8 cellular contexts compared by ENCODE assay signal in the genomic region with DNA sequence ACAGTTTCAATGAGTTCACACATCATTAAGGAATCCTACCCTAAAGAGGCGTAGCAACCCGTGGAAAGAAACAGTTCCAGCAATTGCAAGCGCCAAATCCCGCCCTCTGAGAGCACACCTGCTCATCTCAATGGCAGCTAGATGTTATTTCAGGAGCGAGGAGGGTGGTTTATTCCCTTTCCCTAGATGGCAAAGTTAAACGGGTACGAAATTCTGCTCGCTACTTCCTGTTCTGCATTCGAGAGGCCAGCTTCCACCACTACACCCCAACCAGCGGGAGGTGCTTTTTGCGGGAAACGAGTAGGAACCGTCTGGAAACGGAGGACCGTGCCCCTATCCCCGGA. TPM values are rescaled to one million over a fixed set of nuclear protein-coding genes. Genes with fewer than 3 reads are reported as not detected.
DNase-seq lines count a peak whose midpoint lies in the region; ATAC-seq, FAIRE-seq and TF ChIP-seq lines count a peak whose summit lies in the region.

No MANE protein-coding gene starts in this region.

- peak overlapping the region; percentile 98 for H3K27ac Mint-ChIP-seq in stimulated activated effector memory CD8-positive, alpha-beta T cell treated with anti-CD3 and anti-CD28 coated beads, Interleukin-12 subunit alpha, Interleukin-12 subunit beta, amount 100 ng/mL, for 72 hours

- no peak for TF ChIP-seq POLR2A in GM12878 (IDR thresholded peaks at IDR 0.05; ENCODE audit: low read depth, low read length)

- peak overlapping the region; percentile 92 for H3K27ac ChIP-seq in GM12878 (ENCODE audit: control insufficient read depth, insufficient read depth)

- peak overlapping the region; percentile 97 for H3K4me3 ChIP-seq in GM12878

- BruUV-seq in GM12878 (replicated peaks; lab: Mats Ljungman, UMichigan) = TSS peak; percentile 74

- peaks cover 50% of the 10 kb centered on the region for H3K79me2 ChIP-seq in GM12878 (ENCODE audit: control insufficient read depth, insufficient read depth, low read length)

- intact Hi-C loops in GM12878 (cut with micrococcal nuclease; ENCODE audit: unreplicated experiment) = no loop called here

- peaks cover 26% of the 10 kb centered on the region for H3K4me1 Mint-ChIP-seq in stimulated activated effector memory CD8-positive, alpha-beta T cell treated with anti-CD3 and anti-CD28 coated beads, Interleukin-12 subunit alpha, Interleukin-12 subunit beta, amount 100 ng/mL, for 72 hours

- under 1% methylated on average over 16 of the region's 16 CpGs for WGBS in GM12878 (ENCODE audit: insufficient coverage, insufficient replicate concordance, low lambda C conversion rate, missing lambda C conversion rate)

- SMC1A ChIA-PET in GM12878 (lab: Charles Lee; ENCODE audit: uncharacterized antibody, unreplicated experiment) = interaction anchor here (1.1 to 26.9 kb wide), 7 partner anchors 33 to 397 kb away, joined by 4 to 492 read pairs (median 4); partner anchors contain the start of genes ARPC3, FAM216A and GPN3

- DNase-seq in Ammon's horn (ENCODE audit: low spot score) (peak; percentile 35), NOMO-1 treated with dmso at 0.1 percent for 144 hours (lab: John Stamatoyannopoulos, UW; ENCODE audit: unreplicated experiment) (peak; percentile 66), GM12878 (ENCODE audit: low read depth, low spot score) (no peak), iris pigment epithelial cell (ENCODE audit: low read depth) (peak; percentile 70)
- no peak for DNase-seq in stimulated activated effector memory CD8-positive, alpha-beta T cell treated with anti-CD3 and anti-CD28 coated beads, Interleukin-12 subunit alpha, Interleukin-12 subunit beta, amount 100 ng/mL, for 72 hours (ENCODE audit: low spot score in 2 of 2)

- H3K4me2 ChIP-seq in GM12878 (ENCODE audit: control insufficient read depth, insufficient read depth) = peak overlapping the region; percentile 61

- in situ Hi-C loops in GM12878 (cut with MboI) = no loop called here

- H3K27me3 ChIP-seq in GM12878 (replicated peaks in 1 of 2; ENCODE audit: control insufficient read depth in 2 of 2, insufficient read depth in 2 of 2, low read length in 1 of 2) = no peaks in the 10 kb centered on the region

- H3K36me3 ChIP-seq in GM12878 (ENCODE audit: control insufficient read depth in 2 of 2, insufficient read depth in 2 of 2, low read length in 1 of 2) = peaks cover 0 to 8% of the 10 kb centered on the region in 2 experiments; a peak in 1 of 4 replicates

- H3K4me1 ChIP-seq in GM12878 (ENCODE audit: control insufficient read depth, insufficient read depth, low read length) = peaks cover 4% of the 10 kb centered on the region

- peaks cover 63% of the 10 kb centered on the region for H3K36me3 Mint-ChIP-seq in stimulated activated effector memory CD8-positive, alpha-beta T cell treated with anti-CD3 and anti-CD28 coated beads, Interleukin-12 subunit alpha, Interleukin-12 subunit beta, amount 100 ng/mL, for 72 hours

- H3K9me3 Mint-ChIP-seq in stimulated activated effector memory CD8-positive, alpha-beta T cell treated with anti-CD3 and anti-CD28 coated beads, Interleukin-12 subunit alpha, Interleukin-12 subunit beta, amount 100 ng/mL, for 72 hours = no peaks in the 10 kb centered on the region

- CTCF ChIA-PET in GM12878 (lab: Yijun Ruan, JAX) = interaction anchor here (1.1 to 21.1 kb wide), 7 partner anchors 9 to 97 kb away, joined by 3 to 462 read pairs (median 3); partner anchors contain the start of genes ARPC3 and FAM216A

- TF ChIP-seq RAD21 in GM12878 (IDR thresholded peaks at IDR 0.05; ENCODE audit: insufficient read depth, low read depth, low read length) = no peak

- H3K4me3 Mint-ChIP-seq in stimulated activated effector memory CD8-positive, alpha-beta T cell treated with anti-CD3 and anti-CD28 coated beads, Interleukin-12 subunit alpha, Interleukin-12 subunit beta, amount 100 ng/mL, for 72 hours = peak overlapping the region; percentile 92

- ATAC-seq in GM18502 (IDR thresholded peaks at IDR 0.05; ENCODE audit: poor library complexity, unreplicated experiment) = peak; percentile 11
- peak; percentile 14 for ATAC-seq in HG03460 (IDR thresholded peaks at IDR 0.05; ENCODE audit: unreplicated experiment)
- peak; percentile 41 for ATAC-seq in GM12878
- ATAC-seq in stimulated activated effector memory CD8-positive, alpha-beta T cell treated with anti-CD3 and anti-CD28 coated beads, Interleukin-12 subunit alpha, Interleukin-12 subunit beta, amount 100 ng/mL, for 72 hours = peak; percentile 14
- no peak for ATAC-seq in GM18517 (IDR thresholded peaks at IDR 0.05; ENCODE audit: unreplicated experiment)

- H2AFZ ChIP-seq in GM12878 (ENCODE audit: control insufficient read depth, low read depth, low read length) = peak overlapping the region; percentile 68

- POLR2A ChIA-PET in GM12878 (lab: Charles Lee) = interaction anchor here (0.8 to 4.5 kb wide), 5 partner anchors 8 to 62 kb away, joined by 3 to 22 read pairs (median 4); partner anchors contain the start of genes FAM216A and GPN3

- no peaks in the 10 kb centered on the region for H3K9me3 ChIP-seq in GM12878 (replicated peaks; ENCODE audit: control insufficient read depth, insufficient read depth, low read length)

- no peak for TF ChIP-seq CTCF in GM12878 (IDR thresholded peaks at IDR 0.05 in 2 of 3, conservative IDR thresholded peaks at IDR 0.05 in 1 of 3; ENCODE audit: control insufficient read depth in 2 of 3, extremely low read depth in 1 of 3, insufficient read depth in 1 of 3, low read depth in 3 of 3, low read length in 3 of 3)

- H3K9ac ChIP-seq in GM12878 (ENCODE audit: control insufficient read depth, insufficient read depth, low read length) = peak overlapping the region; percentile 96

- H4K20me1 ChIP-seq in GM12878 (ENCODE audit: control insufficient read depth, insufficient read depth) = no peaks in the 10 kb centered on the region

- RAD21 ChIA-PET in GM12878 (lab: Charles Lee; ENCODE audit: unreplicated experiment) = interaction anchor here (1.3 to 3.3 kb wide), 4 partner anchors 9 to 100 kb away, joined by 4 to 22 read pairs (median 10); partner anchors contain the start of genes FAM216A and GPN3

- no peak for TF ChIP-seq EP300 in GM12878 (IDR thresholded peaks at IDR 0.05; ENCODE audit: borderline replicate concordance in 1 of 2, control insufficient read depth in 1 of 2, low read depth in 2 of 2, low read length in 2 of 2)

- no peak for FAIRE-seq in GM12878 (lab: Jason Lieb, UNC)

RNA-seq across cellular contexts. Expression of gene VPS29, which starts 0.6 kb away (rescaled TPM):
- 160 and 167 TPM in 2 replicates for total RNA-seq in GM12878 (2013; cell fraction: nucleolus; rRNA removed)
- 65.3 and 82.1 TPM in 2 replicates for total RNA-seq in GM12878 (2014; rRNA removed)
- total RNA-seq in GM12878 (2014; rRNA removed; fragmentation: Illumina TruSeq; extraction: Trizol) = 105 and 109 TPM in 2 replicates
- total RNA-seq in GM12878 (2021) = 78.8 and 79.4 TPM in 2 replicates
- 91.8 TPM for polyA plus RNA-seq in GM12878 (2011; ENCODE audit: low read depth)
- 203 and 283 TPM in 2 replicates for polyA plus RNA-seq in GM12878 (2011; rRNA removed)
- 90.5 and 98.1 TPM in 2 replicates for polyA plus RNA-seq in GM12878 (2011; cell fraction: cytosol; rRNA removed)
- polyA plus RNA-seq in GM12878 (2011; cell fraction: nucleus; rRNA removed) = 141 and 158 TPM in 2 replicates
- 100 and 105 TPM in 2 replicates for polyA plus RNA-seq in GM12878 (2012)
- 178 and 317 TPM in 2 replicates for polyA plus RNA-seq in GM12878 (2014; fragmentation: Illumina TruSeq; extraction: Trizol)
- polyA plus RNA-seq in GM12878 (2014; fragmentation: Nextera tagmentation; extraction: Ambion mirVana) = 100 to 1,000 TPM; 290 to 405 TPM
- 153 and 210 TPM in 2 replicates for polyA plus RNA-seq in GM12878 (2014; rRNA removed)
- polyA plus RNA-seq in GM12878 (2016; fragmentation: Nextera tagmentation; extraction: Ambion mirVana) = 100 to 1,000 TPM; 251 to 261 TPM
- 67.7 and 92.7 TPM in 2 replicates for polyA minus RNA-seq in GM12878 (2011; rRNA and poly(A)+ RNA removed)
- polyA minus RNA-seq in GM12878 (2011; cell fraction: cytosol; rRNA and poly(A)+ RNA removed) = 23.9 and 25.2 TPM in 2 replicates
- 33.1 and 41.8 TPM in 2 replicates for polyA minus RNA-seq in GM12878 (2011; cell fraction: nucleus; rRNA and poly(A)+ RNA removed)

RNA-seq across cellular contexts. Expression of gene RAD9B, which starts 0.8 kb away (rescaled TPM):
- 1.8 and 5.8 TPM in 2 replicates for total RNA-seq in GM12878 (2013; cell fraction: nucleolus; rRNA removed)
- total RNA-seq in GM12878 (2014; rRNA removed) (0.87 and 1.1 TPM in 2 replicates), GM12878 (2014; rRNA removed; fragmentation: Illumina TruSeq; extraction: Trizol) (1.1 TPM in 2 replicates), GM12878 (2021) (0.88 and 2.0 TPM in 2 replicates)
- polyA plus RNA-seq in GM12878 (2011; ENCODE audit: low read depth) = 0.88 TPM
- polyA plus RNA-seq in GM12878 (2011; rRNA removed) (1.7 and 4.0 TPM in 2 replicates), GM12878 (2014; fragmentation: Illumina TruSeq; extraction: Trizol) (1.4 and 1.9 TPM in 2 replicates), GM12878 (2014; fragmentation: Nextera tagmentation; extraction: Ambion mirVana) (1 to 10 TPM; 1.2 to 2.0 TPM), GM12878 (2014; rRNA removed) (1.4 and 1.7 TPM in 2 replicates), GM12878 (2016; fragmentation: Nextera tagmentation; extraction: Ambion mirVana) (1 to 10 TPM in 1 of 2 experiments, under 1 TPM in 1; 0.54 to 1.3 TPM)
- polyA plus RNA-seq in GM12878 (2011; cell fraction: cytosol; rRNA removed) = 1.0 TPM in 2 replicates
- 1.0 and 1.3 TPM in 2 replicates for polyA plus RNA-seq in GM12878 (2011; cell fraction: nucleus; rRNA removed)
- polyA plus RNA-seq in GM12878 (2012) = 0.92 and 1.0 TPM in 2 replicates
- 1.8 and 2.0 TPM in 2 replicates for polyA minus RNA-seq in GM12878 (2011; rRNA and poly(A)+ RNA removed)
- polyA minus RNA-seq in GM12878 (2011; cell fraction: cytosol; rRNA and poly(A)+ RNA removed) = 0.31 TPM in 1 of 2 replicates, not detected in the other
- polyA minus RNA-seq in GM12878 (2011; cell fraction: nucleus; rRNA and poly(A)+ RNA removed) = 0.24 and 0.86 TPM in 2 replicates

RNA-seq across cellular contexts. Expression of gene FAM216A, which starts 32.7 kb away (rescaled TPM):
- total RNA-seq in GM12878 (2013; cell fraction: nucleolus; rRNA removed) = 33.5 and 34.5 TPM in 2 replicates
- total RNA-seq in GM12878 (2014; rRNA removed) = 31.2 and 35.8 TPM in 2 replicates
- total RNA-seq in GM12878 (2014; rRNA removed; fragmentation: Illumina TruSeq; extraction: Trizol) = 31.3 and 34.6 TPM in 2 replicates
- 17.5 and 23.7 TPM in 2 replicates for total RNA-seq in GM12878 (2021)
- 19.4 TPM for polyA plus RNA-seq in GM12878 (2011; ENCODE audit: low read depth)
- polyA plus RNA-seq in GM12878 (2011; rRNA removed) = 44.3 and 72.6 TPM in 2 replicates
- polyA plus RNA-seq in GM12878 (2011; cell fraction: cytosol; rRNA removed) = 27.4 and 31.3 TPM in 2 replicates
- polyA plus RNA-seq in GM12878 (2011; cell fraction: nucleus; rRNA removed) = 25.7 and 27.6 TPM in 2 replicates
- 23.1 and 31.8 TPM in 2 replicates for polyA plus RNA-seq in GM12878 (2012)
- polyA plus RNA-seq in GM12878 (2014; fragmentation: Illumina TruSeq; extraction: Trizol) = 34.0 and 40.0 TPM in 2 replicates
- polyA plus RNA-seq in GM12878 (2014; fragmentation: Nextera tagmentation; extraction: Ambion mirVana) = 10 to 100 TPM; 15.0 to 36.0 TPM
- polyA plus RNA-seq in GM12878 (2014; rRNA removed) = 35.2 and 41.3 TPM in 2 replicates
- 10 to 100 TPM; 47.5 to 48.3 TPM for polyA plus RNA-seq in GM12878 (2016; fragmentation: Nextera tagmentation; extraction: Ambion mirVana)
- 25.5 and 26.7 TPM in 2 replicates for polyA minus RNA-seq in GM12878 (2011; rRNA and poly(A)+ RNA removed)
- 8.2 and 8.3 TPM in 2 replicates for polyA minus RNA-seq in GM12878 (2011; cell fraction: cytosol; rRNA and poly(A)+ RNA removed)
- 14.4 and 19.9 TPM in 2 replicates for polyA minus RNA-seq in GM12878 (2011; cell fraction: nucleus; rRNA and poly(A)+ RNA removed)

RNA-seq across cellular contexts. Expression of gene GPN3, which starts 33.3 kb away (rescaled TPM):
- total RNA-seq in GM12878 (2013; cell fraction: nucleolus; rRNA removed) = 9.1 and 10.6 TPM in 2 replicates
- 27.1 and 35.5 TPM in 2 replicates for total RNA-seq in GM12878 (2014; rRNA removed)
- 43.5 and 46.3 TPM in 2 replicates for total RNA-seq in GM12878 (2014; rRNA removed; fragmentation: Illumina TruSeq; extraction: Trizol)
- total RNA-seq in GM12878 (2021) = 45.5 and 46.8 TPM in 2 replicates
- polyA plus RNA-seq in GM12878 (2011; ENCODE audit: low read depth) = 18.9 TPM
- 60.7 and 76.5 TPM in 2 replicates for polyA plus RNA-seq in GM12878 (2011; rRNA removed)
- polyA plus RNA-seq in GM12878 (2011; cell fraction: cytosol; rRNA removed) = 24.2 and 36.3 TPM in 2 replicates
- polyA plus RNA-seq in GM12878 (2011; cell fraction: nucleus; rRNA removed) = 19.2 and 20.6 TPM in 2 replicates
- 24.3 and 27.5 TPM in 2 replicates for polyA plus RNA-seq in GM12878 (2012)
- 42.4 and 50.8 TPM in 2 replicates for polyA plus RNA-seq in GM12878 (2014; fragmentation: Illumina TruSeq; extraction: Trizol)
- 10 to 100 TPM; 76.9 to 78.7 TPM for polyA plus RNA-seq in GM12878 (2014; fragmentation: Nextera tagmentation; extraction: Ambion mirVana)
- 29.1 and 31.5 TPM in 2 replicates for polyA plus RNA-seq in GM12878 (2014; rRNA removed)
- 100 to 1,000 TPM; 110 to 117 TPM for polyA plus RNA-seq in GM12878 (2016; fragmentation: Nextera tagmentation; extraction: Ambion mirVana)
- 31.8 and 39.7 TPM in 2 replicates for polyA minus RNA-seq in GM12878 (2011; rRNA and poly(A)+ RNA removed)
- 8.4 and 9.9 TPM in 2 replicates for polyA minus RNA-seq in GM12878 (2011; cell fraction: cytosol; rRNA and poly(A)+ RNA removed)
- 5.3 and 12.6 TPM in 2 replicates for polyA minus RNA-seq in GM12878 (2011; cell fraction: nucleus; rRNA and poly(A)+ RNA removed)

RNA-seq across cellular contexts. Expression of gene ARPC3, which starts 51.2 kb away (rescaled TPM):
- total RNA-seq in GM12878 (2013; cell fraction: nucleolus; rRNA removed) = 103 and 111 TPM in 2 replicates
- total RNA-seq in GM12878 (2014; rRNA removed) (266 and 304 TPM in 2 replicates), GM12878 (2014; rRNA removed; fragmentation: Illumina TruSeq; extraction: Trizol) (629 and 646 TPM in 2 replicates), GM12878 (2021) (283 and 287 TPM in 2 replicates)
- polyA plus RNA-seq in GM12878 (2011; ENCODE audit: low read depth) = 412 TPM
- polyA plus RNA-seq in GM12878 (2011; rRNA removed) (81.6 and 122 TPM in 2 replicates), GM12878 (2014; fragmentation: Illumina TruSeq; extraction: Trizol) (516 and 683 TPM in 2 replicates), GM12878 (2014; fragmentation: Nextera tagmentation; extraction: Ambion mirVana) (100 to 1,000 TPM; 635 to 890 TPM), GM12878 (2014; rRNA removed) (165 and 171 TPM in 2 replicates), GM12878 (2016; fragmentation: Nextera tagmentation; extraction: Ambion mirVana) (100 to 1,000 TPM; 612 to 643 TPM)
- 40.0 and 119 TPM in 2 replicates for polyA plus RNA-seq in GM12878 (2011; cell fraction: cytosol; rRNA removed)
- polyA plus RNA-seq in GM12878 (2011; cell fraction: nucleus; rRNA removed) = 37.9 and 46.8 TPM in 2 replicates
- polyA plus RNA-seq in GM12878 (2012) = 307 and 356 TPM in 2 replicates
- polyA minus RNA-seq in GM12878 (2011; rRNA and poly(A)+ RNA removed) = 29.9 and 30.4 TPM in 2 replicates
- polyA minus RNA-seq in GM12878 (2011; cell fraction: cytosol; rRNA and poly(A)+ RNA removed) = 29.0 and 41.8 TPM in 2 replicates
- 16.1 and 22.3 TPM in 2 replicates for polyA minus RNA-seq in GM12878 (2011; cell fraction: nucleus; rRNA and poly(A)+ RNA removed)

Comparison
In these comparisons a context has a peak if more than half of its experiments do, and no peak if none do; other contexts are left out.
1. DNase-seq: peak in Ammon's horn (single experiment), NOMO-1 treated with dmso at 0.1 percent for 144 hours (single experiment) and iris pigment epithelial cell (single experiment); none in GM12878 (single experiment) and stimulated activated effector memory CD8-positive, alpha-beta T cell treated with anti-CD3 and anti-CD28 coated beads, Interleukin-12 subunit alpha, Interleukin-12 subunit beta, amount 100 ng/mL, for 72 hours (0 of 2).